ENCODE assay signal across 19 cellular contexts in genomic region chr7:34153680-34154270, GRCh38.
"Had no signal": no experiment of that assay in that cellular context is flagged by ENCODE, and none has a peak within 500 bp of the region (broad histone marks: within the 10 kb centered on the region; RNA-seq: fewer than 3 reads in every experiment).

No MANE protein-coding gene starts in this region.

- H3K27ac Mint-ChIP-seq: activated CD8-positive, alpha-beta T cell treated with anti-CD3 and anti-CD28 coated beads for 36 hours; activated naive CD8-positive, alpha-beta T cell treated with anti-CD3 and anti-CD28 coated beads, Interleukin-2, amount 50 U/mL, for 24 hours; nephron; T-cell had no signal

- H3K9me3 Mint-ChIP-seq: activated CD8-positive, alpha-beta T cell treated with anti-CD3 and anti-CD28 coated beads for 36 hours; activated naive CD8-positive, alpha-beta T cell treated with anti-CD3 and anti-CD28 coated beads, Interleukin-2, amount 50 U/mL, for 24 hours; nephron had no signal

- H3K27me3 Mint-ChIP-seq: activated CD8-positive, alpha-beta T cell treated with anti-CD3 and anti-CD28 coated beads for 36 hours; activated naive CD8-positive, alpha-beta T cell treated with anti-CD3 and anti-CD28 coated beads, Interleukin-2, amount 50 U/mL, for 24 hours; T-cell had no signal

- ATAC-seq: activated CD8-positive, alpha-beta T cell treated with anti-CD3 and anti-CD28 coated beads for 36 hours; activated naive CD8-positive, alpha-beta T cell treated with anti-CD3 and anti-CD28 coated beads, Interleukin-2, amount 50 U/mL, for 24 hours; foreskin keratinocyte; T-cell had no signal

- H3K4me1 ChIP-seq: foreskin keratinocyte, left ventricle myocardium inferior, sigmoid colon, upper lobe of left lung had no signal

- H3K9me3 ChIP-seq: left ventricle myocardium inferior, prostate gland, sigmoid colon, upper lobe of left lung had no signal

- H3K4me1 Mint-ChIP-seq: activated naive CD8-positive, alpha-beta T cell treated with anti-CD3 and anti-CD28 coated beads, Interleukin-2, amount 50 U/mL, for 24 hours; T-cell had no signal

- H3K36me3 ChIP-seq: left ventricle myocardium inferior, prostate gland, sigmoid colon, upper lobe of left lung, WERI-Rb-1 had no signal

- H3K36me3 Mint-ChIP-seq: T-cell had no signal

- H3K4me3 Mint-ChIP-seq: activated CD8-positive, alpha-beta T cell treated with anti-CD3 and anti-CD28 coated beads for 36 hours; activated naive CD8-positive, alpha-beta T cell treated with anti-CD3 and anti-CD28 coated beads, Interleukin-2, amount 50 U/mL, for 24 hours; nephron; T-cell had no signal

- H3K4me3 ChIP-seq: left ventricle myocardium inferior, prostate gland, sigmoid colon, upper lobe of left lung had no signal

- DNase-seq: activated CD4-positive, alpha-beta T cell treated with anti-CD3 and anti-CD28 coated beads for 4 hours; activated CD8-positive, alpha-beta memory T cell treated with anti-CD3 and anti-CD28 coated beads, Interleukin-2, amount 50 U/mL, for 48 hours; activated CD8-positive, alpha-beta T cell treated with anti-CD3 and anti-CD28 coated beads for 36 hours; activated naive CD8-positive, alpha-beta T cell treated with anti-CD3 and anti-CD28 coated beads, Interleukin-2, amount 50 U/mL, for 24 hours; caudate nucleus; cortex of kidney; effector memory CD4-positive, alpha-beta T cell; foreskin keratinocyte; islet precursor cell; left ventricle myocardium inferior; mesendoderm; sigmoid colon; stimulated activated CD4-positive, alpha-beta T cell treated with anti-CD3 and anti-CD28 coated beads, Interleukin-12 subunit alpha, Interleukin-12 subunit beta, amount 100 ng/mL, for 4 hours; stimulated activated naive CD4-positive, alpha-beta T cell; T-cell; upper lobe of left lung; WERI-Rb-1 had no signal

- H3K27ac ChIP-seq: foreskin keratinocyte, left ventricle myocardium inferior, prostate gland, sigmoid colon, upper lobe of left lung, WERI-Rb-1 had no signal

- H3K27me3 ChIP-seq: sigmoid colon, upper lobe of left lung had no signal
